In genomic region chr2:27705851-27706622, GRCh38 we compare ENCODE assay signal across 8 cellular contexts. TPM values are rescaled to one million over a fixed set of nuclear protein-coding genes. Genes with fewer than 3 reads are reported as not detected.
DNase-seq lines count a peak whose midpoint lies in the region; ATAC-seq, FAIRE-seq and TF ChIP-seq lines count a peak whose summit lies in the region.

No MANE protein-coding gene starts in this region.

- peak overlapping the region in 1 of 2 donors; percentile 45 for H3K4me3 Mint-ChIP-seq in activated T-cell treated with anti-CD3 and anti-CD28 coated beads, Interleukin-2, amount 50 U/mL, for 72 hours

- no peak for FAIRE-seq in kidney (lab: Jason Lieb, UNC)

- peak; percentile 80 to 85 for ATAC-seq in activated T-cell treated with anti-CD3 and anti-CD28 coated beads, Interleukin-2, amount 50 U/mL, for 72 hours (replicated peaks in 1 of 2)
- ATAC-seq in GM19463 (IDR thresholded peaks at IDR 0.05; ENCODE audit: unreplicated experiment) (no peak), GM19351 (IDR thresholded peaks at IDR 0.05; ENCODE audit: unreplicated experiment) (no peak)

- H3K4me3 ChIP-seq in adipocyte (ENCODE audit: low read length), result no peak overlapping the region
- H3K4me3 ChIP-seq in kidney (ENCODE audit: low read length in 2 of 2), result no peak overlapping the region

- H3K9me3 Mint-ChIP-seq in activated T-cell treated with anti-CD3 and anti-CD28 coated beads, Interleukin-2, amount 50 U/mL, for 72 hours, result no peaks in the 10 kb centered on the region

- H3K27ac ChIP-seq in kidney (ENCODE audit: low read depth in 2 of 2, low read length in 2 of 2) (peak overlapping the region; percentile 72 to 90), temporal lobe (ENCODE audit: low read depth, low read length) (peak overlapping the region; percentile 39)

- H3K9ac ChIP-seq in adipocyte (ENCODE audit: low read length) (no peak overlapping the region), kidney (ENCODE audit: low read length in 2 of 2) (no peak overlapping the region)

- H3K36me3 ChIP-seq in adipocyte (ENCODE audit: control insufficient read depth, insufficient read depth, low read length, severe bottlenecking), result no peaks in the 10 kb centered on the region
- H3K36me3 ChIP-seq in kidney (ENCODE audit: control insufficient read depth in 1 of 2, insufficient read depth in 2 of 2, low read length in 2 of 2), result no peaks in the 10 kb centered on the region

- DNase-seq in activated T-cell treated with anti-CD3 and anti-CD28 coated beads, Interleukin-2, amount 50 U/mL, for 72 hours, result no peak
- no peak for DNase-seq in activated T-cell treated with anti-CD3 and anti-CD28 coated beads, Interleukin-2, amount 50 U/mL, for 1 hour
- DNase-seq in adipocyte (ENCODE audit: low read depth) (peak; percentile 92), kidney (peak; percentile 86)
- no peak for DNase-seq in stimulated activated naive CD4-positive, alpha-beta T cell treated with Interleukin-2 at 50 U/mL for 16 hours (lab: John Stamatoyannopoulos, UW)

- no peaks in the 10 kb centered on the region for H3K27me3 Mint-ChIP-seq in activated T-cell treated with anti-CD3 and anti-CD28 coated beads, Interleukin-2, amount 50 U/mL, for 72 hours (ENCODE audit: low read depth)

- H3K36me3 Mint-ChIP-seq in activated T-cell treated with anti-CD3 and anti-CD28 coated beads, Interleukin-2, amount 50 U/mL, for 72 hours (ENCODE audit: insufficient read depth in 2 of 2), result no peaks in the 10 kb centered on the region

- H3K4me1 Mint-ChIP-seq in activated T-cell treated with anti-CD3 and anti-CD28 coated beads, Interleukin-2, amount 50 U/mL, for 72 hours (ENCODE audit: low read depth), result peaks cover 37% of the 10 kb centered on the region

- intact Hi-C loops in kidney (cut with DNase I), result loop anchor here (10.0 kb wide), 1 partner anchor 749 kb away; no protein-coding TSS in a partner anchor

- H3K9me3 ChIP-seq in adipocyte (ENCODE audit: control insufficient read depth, low read length) (no peaks in the 10 kb centered on the region), kidney (ENCODE audit: control insufficient read depth in 1 of 2, low read length in 2 of 2) (no peaks in the 10 kb centered on the region)

- H3K4me1 ChIP-seq in adipocyte (ENCODE audit: control insufficient read depth, insufficient read depth, low read length) (peaks cover 34% of the 10 kb centered on the region), kidney (ENCODE audit: control insufficient read depth in 1 of 2, insufficient read depth in 1 of 2, low read depth in 1 of 2, low read length in 2 of 2) (peaks cover 2 to 4% of the 10 kb centered on the region in 2 donors)

- peak overlapping the region; percentile 77 for H3K27ac Mint-ChIP-seq in activated T-cell treated with anti-CD3 and anti-CD28 coated beads, Interleukin-2, amount 50 U/mL, for 72 hours

- TF ChIP-seq CTCF in kidney (IDR thresholded peaks at IDR 0.05; ENCODE audit: borderline replicate concordance, extremely low read depth, insufficient read depth), result no peak

- H3K27me3 ChIP-seq in adipocyte (replicated peaks; ENCODE audit: control insufficient read depth, insufficient read depth, low read length), result no peaks in the 10 kb centered on the region

RNA-seq across cellular contexts. Expression of gene SLC4A1AP, which starts 42.3 kb away (rescaled TPM):
- 10 to 100 TPM; 32.3 to 33.8 TPM for total RNA-seq in activated T-cell treated with anti-CD3 and anti-CD28 coated beads, Interleukin-2, amount 50 U/mL, for 72 hours
- total RNA-seq in kidney (20.9 TPM), temporal lobe (26.3 TPM)
- 19.1 TPM for polyA plus RNA-seq in kidney (ENCODE audit: insufficient read depth, low read depth, low replicate concordance)

RNA-seq across cellular contexts. Expression of gene SUPT7L, which starts 42.6 kb away (rescaled TPM):
- 10 to 100 TPM; 45.0 to 48.9 TPM for total RNA-seq in activated T-cell treated with anti-CD3 and anti-CD28 coated beads, Interleukin-2, amount 50 U/mL, for 72 hours
- total RNA-seq in kidney (29.6 TPM), temporal lobe (21.6 TPM)
- polyA plus RNA-seq in kidney (ENCODE audit: insufficient read depth, low read depth, low replicate concordance), result 28.1 TPM

Comparison
In these comparisons a context has a peak if more than half of its experiments do, and no peak if none do; other contexts are left out.
1. ATAC-seq: peak in activated T-cell treated with anti-CD3 and anti-CD28 coated beads, Interleukin-2, amount 50 U/mL, for 72 hours (2 of 2); none in GM19463 (single experiment) and GM19351 (single experiment).
2. DNase-seq: peak in adipocyte (single experiment) and kidney (single experiment); none in activated T-cell treated with anti-CD3 and anti-CD28 coated beads, Interleukin-2, amount 50 U/mL, for 72 hours (0 of 2), activated T-cell treated with anti-CD3 and anti-CD28 coated beads, Interleukin-2, amount 50 U/mL, for 1 hour (single experiment) and stimulated activated naive CD4-positive, alpha-beta T cell treated with Interleukin-2 at 50 U/mL for 16 hours (single experiment).